Comparison of ENCODE assay signal across 8 cellular contexts in genomic region chr15:49621327-49622210, GRCh38. TPM values are rescaled to one million over a fixed set of nuclear protein-coding genes. Genes with fewer than 3 reads are reported as not detected.
DNase-seq lines count a peak whose midpoint lies in the region; ATAC-seq and TF ChIP-seq lines count a peak whose summit lies in the region.

No MANE protein-coding gene starts in this region.

- H3K27me3 ChIP-seq in CD4-positive, alpha-beta memory T cell (ENCODE audit: insufficient read depth, low read length), result no peaks in the 10 kb centered on the region
- H3K27me3 ChIP-seq in Loucy (ENCODE audit: insufficient read depth, low read length, poor library complexity, severe bottlenecking), result no peaks in the 10 kb centered on the region
- H3K27me3 ChIP-seq in iPS-15b (ENCODE audit: control insufficient read depth, insufficient read depth, low read length), result no peaks in the 10 kb centered on the region

- H3K36me3 Mint-ChIP-seq in CD4-positive, alpha-beta memory T cell, result peaks cover 22 to 23% of the 10 kb centered on the region in 2 donors
- peaks cover 18% of the 10 kb centered on the region for H3K36me3 Mint-ChIP-seq in activated T-helper 17 cell treated with anti-CD3 and anti-CD28 coated beads, Interleukin-2, amount 50 U/mL, for 72 hours (ENCODE audit: low read depth)
- H3K36me3 Mint-ChIP-seq in stimulated activated memory B cell treated with anti-CD40 and anti-IgM and Interleukin-4, amounts not matched to agents 10 μg/mL and 1 μg/mL and 100 μg/mL, for 72 hours, result peaks cover 18% of the 10 kb centered on the region

- peak overlapping the region; percentile 82 for H2AFZ ChIP-seq in Loucy (ENCODE audit: low read length)

- H3K9ac ChIP-seq in Loucy (ENCODE audit: low read depth, low read length, poor library complexity, severe bottlenecking) (peak overlapping the region; percentile 83), iPS-15b (ENCODE audit: low read depth, low read length) (peak overlapping the region; percentile 93)

- peak overlapping the region; percentile 95 to 99 (median 98) for H3K4me3 Mint-ChIP-seq in CD4-positive, alpha-beta memory T cell
- H3K4me3 Mint-ChIP-seq in activated T-helper 17 cell treated with anti-CD3 and anti-CD28 coated beads, Interleukin-2, amount 50 U/mL, for 72 hours, result peak overlapping the region; percentile 93
- H3K4me3 Mint-ChIP-seq in stimulated activated memory B cell treated with anti-CD40 and anti-IgM and Interleukin-4, amounts not matched to agents 10 μg/mL and 1 μg/mL and 100 μg/mL, for 72 hours, result peak overlapping the region; percentile 83

- no peaks in the 10 kb centered on the region for H3F3A ChIP-seq in Loucy (ENCODE audit: low read depth)

- CTCF ChIA-PET in CD4-positive, alpha-beta memory T cell (lab: Charles Lee; ENCODE audit: partially characterized antibody), result interaction anchor here (0.7 kb wide), 1 partner anchor 7 kb away, joined by 3 read pairs; no protein-coding TSS in a partner anchor

- no peaks in the 10 kb centered on the region for H3K9me2 ChIP-seq in Loucy (replicated peaks; ENCODE audit: low read depth, low read length)

- peak overlapping the region; percentile 71 for H3K27ac ChIP-seq in CD4-positive, alpha-beta memory T cell (ENCODE audit: low read depth, low read length)

- peaks cover 25 to 51% (median 37%) of the 10 kb centered on the region in 4 donors for H3K4me1 Mint-ChIP-seq in CD4-positive, alpha-beta memory T cell
- peaks cover 12% of the 10 kb centered on the region for H3K4me1 Mint-ChIP-seq in activated T-helper 17 cell treated with anti-CD3 and anti-CD28 coated beads, Interleukin-2, amount 50 U/mL, for 72 hours
- H3K4me1 Mint-ChIP-seq in stimulated activated memory B cell treated with anti-CD40 and anti-IgM and Interleukin-4, amounts not matched to agents 10 μg/mL and 1 μg/mL and 100 μg/mL, for 72 hours, result peaks cover 29% of the 10 kb centered on the region

- intact Hi-C loops in CD4-positive, alpha-beta memory T cell (cut with micrococcal nuclease), result loop anchor here (2.0 to 10.0 kb wide), 5 partner anchors 575 to 1286 kb away; partner anchors contain the start of genes AP4E1, CEP152, SECISBP2L and SPPL2A

- peak overlapping the region; percentile 98 to 99 (median 99) for H3K27ac Mint-ChIP-seq in CD4-positive, alpha-beta memory T cell
- peak overlapping the region; percentile 97 for H3K27ac Mint-ChIP-seq in activated T-helper 17 cell treated with anti-CD3 and anti-CD28 coated beads, Interleukin-2, amount 50 U/mL, for 72 hours
- H3K27ac Mint-ChIP-seq in stimulated activated memory B cell treated with anti-CD40 and anti-IgM and Interleukin-4, amounts not matched to agents 10 μg/mL and 1 μg/mL and 100 μg/mL, for 72 hours, result peak overlapping the region; percentile 82

- peak overlapping the region; percentile 97 for H3K4me2 ChIP-seq in Loucy (ENCODE audit: low read depth, low read length, poor library complexity, severe bottlenecking)

- H3K9me3 ChIP-seq in CD4-positive, alpha-beta memory T cell (ENCODE audit: control insufficient read depth in 1 of 2, low read length in 2 of 2), result no peaks in the 10 kb centered on the region
- no peaks in the 10 kb centered on the region; the same call in 1 of the 2 replicates for H3K9me3 ChIP-seq in Loucy (ENCODE audit: insufficient read depth, low read depth, low read length)
- peaks cover 5% of the 10 kb centered on the region for H3K9me3 ChIP-seq in iPS-15b (ENCODE audit: control insufficient read depth, insufficient read depth, low read length)

- no peak for ATAC-seq in activated T-helper 17 cell treated with anti-CD3 and anti-CD28 coated beads, Interleukin-2, amount 50 U/mL, for 72 hours (replicated peaks)
- ATAC-seq in stimulated activated memory B cell treated with anti-CD40 and anti-IgM and Interleukin-4, amounts not matched to agents 10 μg/mL and 1 μg/mL and 100 μg/mL, for 72 hours, result no peak
- ATAC-seq in GM21528 (IDR thresholded peaks at IDR 0.05; ENCODE audit: low FRiP score, unreplicated experiment), result no peak
- no peak for ATAC-seq in HG02678 (IDR thresholded peaks at IDR 0.05; ENCODE audit: unreplicated experiment)

- DNase-seq in CD4-positive, alpha-beta memory T cell, result peak in 1 of 5 donors; percentile 9
- DNase-seq in ureter (ENCODE audit: low spot score), result no peak

- H3K4me1 ChIP-seq in CD4-positive, alpha-beta memory T cell (ENCODE audit: insufficient read depth, low read length), result peaks cover 22% of the 10 kb centered on the region
- H3K4me1 ChIP-seq in Loucy (ENCODE audit: insufficient read depth, low read length, poor library complexity, severe bottlenecking) (peaks cover 43% of the 10 kb centered on the region), iPS-15b (ENCODE audit: control insufficient read depth, insufficient read depth, low read length) (no peaks in the 10 kb centered on the region)

- peak overlapping the region; percentile 63 to 80 for H3K4me3 ChIP-seq in CD4-positive, alpha-beta memory T cell (ENCODE audit: low read length in 2 of 2)
- H3K4me3 ChIP-seq in Loucy (ENCODE audit: low read length, poor library complexity, severe bottlenecking) (peak overlapping the region; percentile 89), iPS-15b (ENCODE audit: low read depth, low read length) (peak overlapping the region; percentile 88)

- no peak for TF ChIP-seq CTCF in Loucy (conservative IDR thresholded peaks at IDR 0.05; ENCODE audit: low read length)

- H3K9me3 Mint-ChIP-seq in CD4-positive, alpha-beta memory T cell, result peaks cover 0 to 7% (median 3%) of the 10 kb centered on the region in 8 donors
- H3K9me3 Mint-ChIP-seq in activated T-helper 17 cell treated with anti-CD3 and anti-CD28 coated beads, Interleukin-2, amount 50 U/mL, for 72 hours, result no peaks in the 10 kb centered on the region
- peaks cover 3% of the 10 kb centered on the region for H3K9me3 Mint-ChIP-seq in stimulated activated memory B cell treated with anti-CD40 and anti-IgM and Interleukin-4, amounts not matched to agents 10 μg/mL and 1 μg/mL and 100 μg/mL, for 72 hours

- POLR2A ChIA-PET in CD4-positive, alpha-beta memory T cell (lab: Charles Lee; ENCODE audit: partially characterized antibody), result interaction anchor here (0.6 to 3.1 kb wide), 11 partner anchors 8 to 1289 kb away, joined by 3 to 25 read pairs (median 6); partner anchors contain the start of genes CEP152, COPS2, EID1 and GABPB1

- H3K27me3 Mint-ChIP-seq in CD4-positive, alpha-beta memory T cell, result no peaks in the 10 kb centered on the region
- no peaks in the 10 kb centered on the region for H3K27me3 Mint-ChIP-seq in activated T-helper 17 cell treated with anti-CD3 and anti-CD28 coated beads, Interleukin-2, amount 50 U/mL, for 72 hours
- H3K27me3 Mint-ChIP-seq in stimulated activated memory B cell treated with anti-CD40 and anti-IgM and Interleukin-4, amounts not matched to agents 10 μg/mL and 1 μg/mL and 100 μg/mL, for 72 hours, result no peaks in the 10 kb centered on the region

- H3K79me2 ChIP-seq in Loucy (ENCODE audit: insufficient read depth, low read length), result peaks cover 33% of the 10 kb centered on the region

- H4K20me1 ChIP-seq in Loucy (ENCODE audit: insufficient read depth, low read length, poor library complexity, severe bottlenecking), result no peaks in the 10 kb centered on the region

- no peaks in the 10 kb centered on the region for H3K36me3 ChIP-seq in CD4-positive, alpha-beta memory T cell (ENCODE audit: insufficient read depth, low read length)
- H3K36me3 ChIP-seq in Loucy (ENCODE audit: insufficient read depth, low read length), result no peaks in the 10 kb centered on the region
- peaks cover 4% of the 10 kb centered on the region for H3K36me3 ChIP-seq in iPS-15b (ENCODE audit: control insufficient read depth, insufficient read depth, low read length)

RNA-seq across cellular contexts. Expression of gene DTWD1, which starts 0.7 kb away (rescaled TPM):
- total RNA-seq in CD4-positive, alpha-beta memory T cell, result 10 to 100 TPM; 28.7 to 29.9 TPM
- polyA plus RNA-seq in CD4-positive, alpha-beta memory T cell, result 10 to 100 TPM; 19.8 to 21.8 TPM
- 10 to 100 TPM; 20.7 to 22.0 TPM for total RNA-seq in activated T-helper 17 cell treated with anti-CD3 and anti-CD28 coated beads, Interleukin-2, amount 50 U/mL, for 72 hours
- total RNA-seq in ureter, result 42.9 TPM

RNA-seq across cellular contexts. Expression of gene FAM227B, which starts 1.0 kb away (rescaled TPM):
- total RNA-seq in CD4-positive, alpha-beta memory T cell, result 10 to 100 TPM; 11.5 to 13.6 TPM
- 10 to 100 TPM; 12.8 to 18.4 TPM for polyA plus RNA-seq in CD4-positive, alpha-beta memory T cell
- total RNA-seq in activated T-helper 17 cell treated with anti-CD3 and anti-CD28 coated beads, Interleukin-2, amount 50 U/mL, for 72 hours, result 1 to 10 TPM; 2.1 to 3.8 TPM
- total RNA-seq in ureter, result 9.6 TPM
